17 cellular contexts compared by ENCODE assay signal in genomic region chr4:185398618-185399017, GRCh38. TPM values are rescaled to one million over a fixed set of nuclear protein-coding genes. Genes with fewer than 3 reads are reported as not detected.
DNase-seq lines count a peak whose midpoint lies in the region; ATAC-seq and TF ChIP-seq lines count a peak whose summit lies in the region.
"Had no signal": no experiment of that assay in that cellular context is flagged by ENCODE, and none has a peak within 500 bp of the region (broad histone marks: within the 10 kb centered on the region; RNA-seq: fewer than 3 reads in every experiment).

No MANE protein-coding gene starts in this region.

- H3K27me3 Mint-ChIP-seq in neural progenitor cell (ENCODE audit: insufficient read depth, low read depth) = peaks cover 5% of the 10 kb centered on the region
- H3K27me3 Mint-ChIP-seq in effector memory CD8-positive, alpha-beta T cell = no peaks in the 10 kb centered on the region
- H3K27me3 Mint-ChIP-seq: T-helper 17 cell had no signal

- H3K9ac ChIP-seq in BLaER1 treated with 17β-estradiol and CSF1 and Interleukin-3, amounts not matched to agents 10 nM and 100 nM = peak overlapping the region in 1 of 11 experiments; percentile 16; a peak in 2 of 22 replicates
- no peak overlapping the region for H3K9ac ChIP-seq in neural progenitor cell

- peak overlapping the region in 9 of 11 experiments; percentile 22 to 99 (median 95); a peak in 14 of 22 replicates for H3K4me2 ChIP-seq in BLaER1 treated with 17β-estradiol and CSF1 and Interleukin-3, amounts not matched to agents 10 nM and 100 nM
- H3K4me2 ChIP-seq in neural progenitor cell = no peak overlapping the region

- peak; percentile 25 for TF ChIP-seq POLR2A in GM18505 (IDR thresholded peaks at IDR 0.05; ENCODE audit: borderline replicate concordance, extremely low read depth, insufficient read depth, insufficient read length)

- H3K4me1 ChIP-seq in BLaER1 treated with 17β-estradiol and CSF1 and Interleukin-3, amounts not matched to agents 10 nM and 100 nM = peaks cover 29 to 59% (median 47%) of the 10 kb centered on the region in 10 experiments
- H3K4me1 ChIP-seq in ascending aorta (peaks cover 2 to 15% of the 10 kb centered on the region in 2 donors), neural progenitor cell (peaks cover 12% of the 10 kb centered on the region)
- H3K4me1 ChIP-seq: BE2C had no signal

- peak overlapping the region in 1 of 11 experiments; percentile 21; a peak in 2 of 22 replicates for H3K27ac ChIP-seq in BLaER1 treated with 17β-estradiol and CSF1 and Interleukin-3, amounts not matched to agents 10 nM and 100 nM
- H3K27ac ChIP-seq in ascending aorta (peak overlapping the region; percentile 55 to 100), neural progenitor cell (no peak overlapping the region)
- H3K27ac ChIP-seq: RWPE1 had no signal

- no peak for TF ChIP-seq CTCF in ascending aorta (IDR thresholded peaks at IDR 0.05)
- TF ChIP-seq CTCF in neural progenitor cell (IDR thresholded peaks at IDR 0.05) = no peak
- no peak for TF ChIP-seq CTCF in GM13977 (IDR thresholded peaks at IDR 0.05; ENCODE audit: extremely low read depth, insufficient read depth, missing control alignments)

- no peaks in the 10 kb centered on the region for H3K9me3 ChIP-seq in BLaER1 treated with 17β-estradiol and CSF1 and Interleukin-3, amounts not matched to agents 10 nM and 100 nM (replicated peaks in 1 of 11)
- no peaks in the 10 kb centered on the region for H3K9me3 ChIP-seq in ascending aorta
- no peaks in the 10 kb centered on the region for H3K9me3 ChIP-seq in neural progenitor cell (ENCODE audit: low read depth)
- H3K9me3 ChIP-seq: BE2C had no signal

- no peak overlapping the region for H2AFZ ChIP-seq in neural progenitor cell (replicated peaks)

- H3K4me3 ChIP-seq in BLaER1 treated with 17β-estradiol and CSF1 and Interleukin-3, amounts not matched to agents 10 nM and 100 nM = peak overlapping the region in 2 of 10 experiments; percentile 70 to 81; a peak in 1 of 20 replicates
- peak overlapping the region in 1 of 2 donors; percentile 87 for H3K4me3 ChIP-seq in ascending aorta
- no peak overlapping the region for H3K4me3 ChIP-seq in neural progenitor cell

- no peak overlapping the region for H3K27ac Mint-ChIP-seq in neural progenitor cell
- peak overlapping the region in 1 of 2 donors; percentile 16 for H3K27ac Mint-ChIP-seq in effector memory CD8-positive, alpha-beta T cell
- H3K27ac Mint-ChIP-seq: H9 had no signal

- H4K20me1 ChIP-seq in BLaER1 treated with 17β-estradiol and CSF1 and Interleukin-3, amounts not matched to agents 10 nM and 100 nM = no peaks in the 10 kb centered on the region; a peak in 1 of 22 replicates
- no peaks in the 10 kb centered on the region for H4K20me1 ChIP-seq in neural progenitor cell (ENCODE audit: low read depth)

- DNase-seq in ascending aorta (ENCODE audit: low spot score in 2 of 2) (no peak), neural progenitor cell (ENCODE audit: low spot score) (no peak), DMS79 treated with DMSO at 0.1 percent for 48 hours (lab: John Stamatoyannopoulos, UW) (no peak), GM13977 (ENCODE audit: low spot score) (no peak)
- DNase-seq in effector memory CD8-positive, alpha-beta T cell = no peak
- no peak for DNase-seq in stimulated activated CD4-positive, alpha-beta T cell treated with anti-CD3 and anti-CD28 coated beads, Interleukin-12 subunit alpha, Interleukin-12 subunit beta, amount 100 ng/mL, for 4 hours
- DNase-seq: activated CD8-positive, alpha-beta memory T cell treated with anti-CD3 and anti-CD28 coated beads for 24 hours; activated naive CD4-positive, alpha-beta T cell treated with anti-CD3 and anti-CD28 coated beads, Interleukin-2, amount 50 U/mL, for 16 hours; BE2C; H9; KBM-7; NCI-H1694; NCI-H510A treated with DMSO at 0.1 percent for 48 hours; T-helper 17 cell had no signal

- H3K27me3 ChIP-seq in BLaER1 treated with 17β-estradiol and CSF1 and Interleukin-3, amounts not matched to agents 10 nM and 100 nM = no peaks in the 10 kb centered on the region
- no peaks in the 10 kb centered on the region for H3K27me3 ChIP-seq in ascending aorta
- H3K27me3 ChIP-seq in neural progenitor cell = peaks cover 12% of the 10 kb centered on the region
- H3K27me3 ChIP-seq: BE2C had no signal

- H3K9me3 Mint-ChIP-seq in neural progenitor cell = no peaks in the 10 kb centered on the region
- H3K9me3 Mint-ChIP-seq in effector memory CD8-positive, alpha-beta T cell = no peaks in the 10 kb centered on the region

- H3K36me3 ChIP-seq in BLaER1 treated with 17β-estradiol and CSF1 and Interleukin-3, amounts not matched to agents 10 nM and 100 nM = peaks cover 11 to 47% (median 36%) of the 10 kb centered on the region in 11 experiments; a peak in 19 of 22 replicates
- H3K36me3 ChIP-seq in ascending aorta = peaks cover 0 to 10% of the 10 kb centered on the region in 2 donors
- peaks cover 9% of the 10 kb centered on the region for H3K36me3 ChIP-seq in neural progenitor cell

- H3K79me2 ChIP-seq in neural progenitor cell (ENCODE audit: low read depth) = no peaks in the 10 kb centered on the region

- peaks cover 38% of the 10 kb centered on the region for H3F3A ChIP-seq in neural progenitor cell (ENCODE audit: low read depth)

- intact Hi-C loops in ascending aorta (cut with DNase I) = loop anchor here (10.0 kb wide), 1 partner anchor 196 kb away; no protein-coding TSS in a partner anchor

- ATAC-seq in GM18505 (IDR thresholded peaks at IDR 0.05; ENCODE audit: unreplicated experiment) = no peak
- ATAC-seq in effector memory CD8-positive, alpha-beta T cell (replicated peaks) = no peak
- ATAC-seq: T-helper 17 cell had no signal

- peaks cover 22% of the 10 kb centered on the region for H3K4me1 Mint-ChIP-seq in neural progenitor cell
- peaks cover 13 to 24% of the 10 kb centered on the region in 2 donors for H3K4me1 Mint-ChIP-seq in effector memory CD8-positive, alpha-beta T cell (ENCODE audit: low read depth in 2 of 2)

- in situ Hi-C loops in GM13977 (cut with MboI; ENCODE audit: low pct_unique_long_range_greater_than_20kb, low sequenced_read_pairs, unreplicated experiment) = no loop called here

- H3K4me3 Mint-ChIP-seq in neural progenitor cell = peak overlapping the region; percentile 33
- no peak overlapping the region for H3K4me3 Mint-ChIP-seq in effector memory CD8-positive, alpha-beta T cell
- H3K4me3 Mint-ChIP-seq: H9 had no signal

- peaks cover 10% of the 10 kb centered on the region for H3K36me3 Mint-ChIP-seq in neural progenitor cell
- peaks cover 30% of the 10 kb centered on the region for H3K36me3 Mint-ChIP-seq in effector memory CD8-positive, alpha-beta T cell (ENCODE audit: insufficient read depth)

RNA-seq across cellular contexts. Expression of gene ANKRD37, which starts 2.0 kb away (rescaled TPM):
- total RNA-seq in ascending aorta (1.9 TPM), neural progenitor cell (ENCODE audit: low replicate concordance) (12.5 and 16.3 TPM in 2 replicates)

RNA-seq across cellular contexts. Expression of gene LRP2BP, which starts 2.9 kb away (rescaled TPM):
- 0.53 TPM for total RNA-seq in ascending aorta
- 0.69 and 1.3 TPM in 2 replicates for total RNA-seq in neural progenitor cell (ENCODE audit: low replicate concordance)

RNA-seq across cellular contexts. Expression of gene UFSP2, which starts 27.1 kb away (rescaled TPM):
- 8.6 TPM for total RNA-seq in ascending aorta
- 43.0 and 56.9 TPM in 2 replicates for total RNA-seq in neural progenitor cell (ENCODE audit: low replicate concordance)
